Comparison of ENCODE assay signal across 13 cellular contexts in genomic region chr21:42403611-42404231, GRCh38. TPM values are rescaled to one million over a fixed set of nuclear protein-coding genes. Genes with fewer than 3 reads are reported as not detected.
A peak's percentile ranks its signal among the peaks of the same experiment; 100 is the strongest.
DNase-seq lines count a peak whose midpoint lies in the region; ATAC-seq and TF ChIP-seq lines count a peak whose summit lies in the region.
"Had no signal": no experiment of that assay in that cellular context is flagged by ENCODE, and none has a peak within 500 bp of the region (broad histone marks: within the 10 kb centered on the region; RNA-seq: fewer than 3 reads in every experiment).

Gene UBASH3A (plus strand): TSS chr21:42403902. CDS start chr21:42403946, 44 bp downstream.

- no peak within 1 kb of the TSS for H2AFZ ChIP-seq in MM.1S (ENCODE audit: low read length)
- H2AFZ ChIP-seq: parathyroid adenoma had no signal

- TF ChIP-seq CTCF in testis (IDR thresholded peaks at IDR 0.05) = no peak
- no peak for TF ChIP-seq CTCF in MM.1S (IDR thresholded peaks at IDR 0.05; ENCODE audit: low read length)

- H3K4me3 ChIP-seq in rectal smooth muscle tissue (ENCODE audit: low read length) (peak within 1 kb of the TSS; percentile 21), testis (no peak within 1 kb of the TSS), MM.1S (ENCODE audit: low read length) (no peak within 1 kb of the TSS)
- H3K4me3 ChIP-seq: left ventricle myocardium inferior had no signal

- no peak within 1 kb of the TSS for H3K4me2 ChIP-seq in MM.1S (ENCODE audit: low read depth, low read length)

- no peaks in the 10 kb centered on the region for H3K9me2 ChIP-seq in MM.1S (replicated peaks; ENCODE audit: insufficient read depth, low read length)

- H3F3A ChIP-seq in MM.1S (ENCODE audit: insufficient read depth, low read length) = peaks cover 2% of the 10 kb centered on the region; the same call in 1 of the 2 replicates

- H3K27ac ChIP-seq in rectal smooth muscle tissue (ENCODE audit: low read depth, low read length) (no peak within 1 kb of the TSS), testis (no peak within 1 kb of the TSS), MM.1S (ENCODE audit: low read length) (no peak within 1 kb of the TSS)
- H3K27ac ChIP-seq: left ventricle myocardium inferior, parathyroid adenoma had no signal

- H3K79me2 ChIP-seq in MM.1S (ENCODE audit: low read length) = no peaks in the 10 kb centered on the region
- H3K79me2 ChIP-seq: parathyroid adenoma had no signal

- peaks cover 0 to 7% (median 2%) of the 10 kb centered on the region in 3 donors for H3K4me1 Mint-ChIP-seq in IgD-negative memory B cell
- H3K4me1 Mint-ChIP-seq in activated naive CD8-positive, alpha-beta T cell treated with anti-CD3 and anti-CD28 coated beads for 36 hours = peaks cover 51% of the 10 kb centered on the region

- no peaks in the 10 kb centered on the region for H3K9me3 ChIP-seq in testis
- no peaks in the 10 kb centered on the region for H3K9me3 ChIP-seq in MM.1S (replicated peaks; ENCODE audit: insufficient read depth, low read length)

- no peaks in the 10 kb centered on the region for H3K27me3 ChIP-seq in rectal smooth muscle tissue (ENCODE audit: control insufficient read depth, insufficient read depth, low read length)
- no peaks in the 10 kb centered on the region for H3K27me3 ChIP-seq in testis
- H3K27me3 ChIP-seq in MM.1S (replicated peaks; ENCODE audit: insufficient read depth, low read length) = peaks cover 70% of the 10 kb centered on the region

- TF ChIP-seq POLR2A in testis (IDR thresholded peaks at IDR 0.05) = no peak

- no peak within 1 kb of the TSS for H3K27ac Mint-ChIP-seq in IgD-negative memory B cell
- H3K27ac Mint-ChIP-seq in activated naive CD8-positive, alpha-beta T cell treated with anti-CD3 and anti-CD28 coated beads for 36 hours = peak within 1 kb of the TSS; percentile 96

- WGBS in testis, 2 donors = 59 to 65% methylated on average over 21 of the region's 21 CpGs

- H3K9me3 Mint-ChIP-seq in IgD-negative memory B cell = peaks cover 0 to 10% (median 2%) of the 10 kb centered on the region in 3 donors
- H3K9me3 Mint-ChIP-seq in activated naive CD8-positive, alpha-beta T cell treated with anti-CD3 and anti-CD28 coated beads for 36 hours = peaks cover 7% of the 10 kb centered on the region

- DNase-seq in UCSD-AML1 (lab: John Stamatoyannopoulos, UW; ENCODE audit: unreplicated experiment) = peak; percentile 29
- peak; percentile 46 for DNase-seq in activated naive CD8-positive, alpha-beta T cell treated with anti-CD3 and anti-CD28 coated beads for 36 hours
- no peak for DNase-seq in testis
- DNase-seq in MM.1S = no peak
- no peak for DNase-seq in NCI-H1417 treated with DMSO at 0.1 percent for 48 hours (lab: John Stamatoyannopoulos, UW)
- DNase-seq: cerebellar nuclear complex, foreskin melanocyte, left ventricle myocardium inferior, NCI-H2029 had no signal

- H3K9ac ChIP-seq in rectal smooth muscle tissue (ENCODE audit: low read length) (no peak within 1 kb of the TSS), MM.1S (ENCODE audit: low read length) (no peak within 1 kb of the TSS)
- H3K9ac ChIP-seq: parathyroid adenoma had no signal

- H3K4me3 Mint-ChIP-seq in IgD-negative memory B cell = peak within 1 kb of the TSS in 3 of 4 donors; percentile 63 to 66 (median 65)
- H3K4me3 Mint-ChIP-seq in activated naive CD8-positive, alpha-beta T cell treated with anti-CD3 and anti-CD28 coated beads for 36 hours = peak within 1 kb of the TSS; percentile 92

- H3K36me3 ChIP-seq in rectal smooth muscle tissue (ENCODE audit: control insufficient read depth, insufficient read depth, low read length) (no peaks in the 10 kb centered on the region), testis (ENCODE audit: low read depth, missing control alignments) (no peaks in the 10 kb centered on the region), MM.1S (replicated peaks; ENCODE audit: insufficient read depth, low read length) (no peaks in the 10 kb centered on the region)
- H3K36me3 ChIP-seq: left ventricle myocardium inferior had no signal

- peaks cover 3% of the 10 kb centered on the region for H3K27me3 Mint-ChIP-seq in IgD-negative memory B cell
- H3K27me3 Mint-ChIP-seq in activated naive CD8-positive, alpha-beta T cell treated with anti-CD3 and anti-CD28 coated beads for 36 hours = no peaks in the 10 kb centered on the region

- intact Hi-C loops in testis (cut with DNase I; ENCODE audit: low total_unique reads) = no loop called here

- no peaks in the 10 kb centered on the region for H3K4me1 ChIP-seq in rectal smooth muscle tissue (ENCODE audit: control insufficient read depth, insufficient read depth, low read length)
- no peaks in the 10 kb centered on the region for H3K4me1 ChIP-seq in testis
- H3K4me1 ChIP-seq in MM.1S (ENCODE audit: low read length) = 0 out of 2 replicates have a peak, but pooled peaks cover 4% of the 10 kb centered on the region
- H3K4me1 ChIP-seq: left ventricle myocardium inferior, parathyroid adenoma had no signal

- H4K20me1 ChIP-seq in MM.1S (ENCODE audit: insufficient read depth, low read length) = no peaks in the 10 kb centered on the region

- H3K36me3 Mint-ChIP-seq in IgD-negative memory B cell = no peaks in the 10 kb centered on the region
- peaks cover 69% of the 10 kb centered on the region for H3K36me3 Mint-ChIP-seq in activated naive CD8-positive, alpha-beta T cell treated with anti-CD3 and anti-CD28 coated beads for 36 hours

- no peak for ATAC-seq in GM21576 (IDR thresholded peaks at IDR 0.05; ENCODE audit: unreplicated experiment)

RNA-seq across cellular contexts. Expression of gene UBASH3A, which starts in this region (rescaled TPM):
- polyA plus RNA-seq in IgD-negative memory B cell = 1.6 TPM
- total RNA-seq in activated naive CD8-positive, alpha-beta T cell treated with anti-CD3 and anti-CD28 coated beads for 36 hours = 10 to 100 TPM; 38.9 to 41.1 TPM
- 1 to 10 TPM in 1 of 2 donors, under 1 TPM in 1; 0.39 to 1.4 TPM for total RNA-seq in testis
- 0.40 TPM for polyA plus RNA-seq in testis (ENCODE audit: insufficient read depth, low read depth, low replicate concordance)
- total RNA-seq: left ventricle myocardium inferior had no signal

Comparison
In these comparisons a context has a peak if more than half of its experiments do, and no peak if none do; other contexts are left out.
1. RNA of gene UBASH3A (total RNA-seq): 38.9 to 41.1 TPM in activated naive CD8-positive, alpha-beta T cell treated with anti-CD3 and anti-CD28 coated beads for 36 hours; 0.39 to 1.4 TPM in testis; every median in the first group is over 10 times any median in the second.
2. DNase-seq: peak in UCSD-AML1 (single experiment) and activated naive CD8-positive, alpha-beta T cell treated with anti-CD3 and anti-CD28 coated beads for 36 hours (single experiment); none in testis (single experiment), MM.1S (single experiment) and NCI-H1417 treated with DMSO at 0.1 percent for 48 hours (single experiment).